In the genomic region with DNA sequence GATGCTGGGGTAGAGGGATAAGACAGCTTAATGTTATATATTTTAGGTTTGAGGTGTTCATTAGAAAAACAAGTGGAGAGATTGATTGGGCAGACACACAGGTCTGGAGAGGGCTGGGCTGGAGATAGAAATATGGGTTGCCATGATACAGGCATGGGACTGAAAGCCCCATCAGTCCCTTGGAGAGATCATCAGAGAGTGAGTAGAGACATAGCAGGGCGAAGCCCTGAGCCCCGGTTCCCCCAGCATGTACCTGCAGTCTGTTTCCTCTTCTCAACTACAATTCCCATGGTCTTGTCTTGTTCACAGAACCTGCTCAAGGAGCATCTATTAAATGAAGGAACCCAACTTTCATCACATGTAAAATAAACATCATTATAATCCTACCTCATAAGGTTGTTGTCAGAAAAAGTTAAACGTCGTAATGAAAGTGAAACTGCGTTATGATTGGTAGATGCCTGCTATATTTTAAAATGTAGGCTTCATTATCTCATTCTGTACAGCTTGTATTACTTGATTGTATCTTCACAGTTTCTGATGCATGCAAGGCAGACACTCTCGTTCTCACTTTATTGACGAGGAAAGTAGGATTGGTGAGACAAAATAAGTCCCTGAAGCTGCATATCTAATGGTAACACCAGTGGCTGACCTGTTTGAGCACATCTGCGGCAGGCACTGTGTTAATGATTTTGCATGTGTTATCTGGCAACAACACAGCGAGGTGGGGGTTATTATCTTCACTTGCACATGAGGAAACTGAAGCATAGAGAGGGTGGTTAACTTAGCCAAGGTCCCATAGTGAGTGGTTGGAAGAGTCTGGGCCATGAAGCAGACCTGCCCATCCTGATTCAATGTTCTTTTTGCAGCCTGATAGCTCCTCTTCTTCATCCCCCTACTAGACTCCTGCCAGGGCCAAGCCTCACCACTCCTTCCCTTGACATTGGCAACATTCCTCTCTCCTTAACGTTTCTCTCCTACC, we compare ENCODE assay signal across 1 cellular context.
TF ChIP-seq lines count a peak whose summit lies in the region.

No MANE protein-coding gene starts in this region.

TF ChIP-seq in HepG2, 621 proteins besides CTCF, POLR2A, EP300 and RAD21 (continued from another document):
- TF ChIP-seq, protein P1, sequence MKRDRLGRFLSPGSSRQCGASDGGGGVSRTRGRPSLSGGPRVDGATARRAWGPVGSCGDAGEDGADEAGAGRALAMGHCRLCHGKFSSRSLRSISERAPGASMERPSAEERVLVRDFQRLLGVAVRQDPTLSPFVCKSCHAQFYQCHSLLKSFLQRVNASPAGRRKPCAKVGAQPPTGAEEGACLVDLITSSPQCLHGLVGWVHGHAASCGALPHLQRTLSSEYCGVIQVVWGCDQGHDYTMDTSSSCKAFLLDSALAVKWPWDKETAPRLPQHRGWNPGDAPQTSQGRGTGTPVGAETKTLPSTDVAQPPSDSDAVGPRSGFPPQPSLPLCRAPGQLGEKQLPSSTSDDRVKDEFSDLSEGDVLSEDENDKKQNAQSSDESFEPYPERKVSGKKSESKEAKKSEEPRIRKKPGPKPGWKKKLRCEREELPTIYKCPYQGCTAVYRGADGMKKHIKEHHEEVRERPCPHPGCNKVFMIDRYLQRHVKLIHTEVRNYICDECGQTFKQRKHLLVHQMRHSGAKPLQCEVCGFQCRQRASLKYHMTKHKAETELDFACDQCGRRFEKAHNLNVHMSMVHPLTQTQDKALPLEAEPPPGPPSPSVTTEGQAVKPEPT (CRISPR knock-in tag; IDR thresholded peaks at IDR 0.05; ENCODE audit: low read depth) = no peak
- TF ChIP-seq ZFYVE20 (CRISPR knock-in tag; IDR thresholded peaks at IDR 0.05; ENCODE audit: borderline replicate concordance, low read depth) = no peak
